18 cellular contexts compared by ENCODE assay signal in the genomic region with DNA sequence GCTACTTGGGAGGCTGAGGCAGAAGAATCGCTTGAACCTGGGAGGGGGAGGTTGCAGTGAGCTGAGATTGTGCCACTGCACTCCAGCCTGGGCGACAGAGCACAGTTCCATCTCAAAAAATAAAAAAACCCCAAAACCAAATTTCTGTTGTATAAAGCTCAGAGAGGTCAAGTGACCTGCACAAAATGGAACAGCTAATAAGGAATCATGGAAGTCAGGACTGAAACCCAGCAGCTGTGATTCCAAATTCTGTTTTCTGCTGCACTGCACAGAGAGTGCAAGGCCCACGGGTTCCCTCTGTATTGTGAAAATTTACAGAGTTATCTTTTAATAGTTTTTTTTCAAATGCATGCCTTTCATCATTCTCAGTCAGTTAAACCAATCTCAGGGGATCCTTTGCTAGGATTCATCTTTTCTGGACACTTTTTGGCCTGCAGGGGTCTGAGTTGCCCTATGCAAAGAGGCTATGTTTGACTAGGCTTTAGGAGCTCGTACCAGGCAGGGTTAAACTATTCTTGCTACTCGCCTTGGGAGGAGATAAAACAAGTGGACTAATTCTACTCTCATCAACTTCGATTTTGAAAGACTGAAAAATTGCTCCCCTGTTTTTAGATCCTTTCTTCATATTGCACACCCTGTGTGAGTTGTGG. TPM values are rescaled to one million over a fixed set of nuclear protein-coding genes. Genes with fewer than 3 reads are reported as not detected.
DNase-seq lines count a peak whose midpoint lies in the region; ATAC-seq and TF ChIP-seq lines count a peak whose summit lies in the region.
"Had no signal": no experiment of that assay in that cellular context is flagged by ENCODE, and none has a peak within 500 bp of the region (broad histone marks: within the 10 kb centered on the region; RNA-seq: fewer than 3 reads in every experiment).

No MANE protein-coding gene starts in this region.

- no peak overlapping the region for H3K27ac Mint-ChIP-seq in neural progenitor cell
- H3K27ac Mint-ChIP-seq: B cell; CD8-positive, alpha-beta memory T cell had no signal

- H3K4me3 ChIP-seq in AG10803 (ENCODE audit: low read length) (no peak overlapping the region), astrocyte of the cerebellum (ENCODE audit: low read depth, low read length) (no peak overlapping the region), foreskin fibroblast (ENCODE audit: low read depth in 1 of 2, low read length in 2 of 2) (no peak overlapping the region), neural progenitor cell (no peak overlapping the region)
- H3K4me3 ChIP-seq: Peyer's patch had no signal

- H3K9ac ChIP-seq in neural progenitor cell = no peak overlapping the region

- H3K4me2 ChIP-seq in neural progenitor cell = no peak overlapping the region

- H3K36me3 Mint-ChIP-seq in neural progenitor cell = peaks cover 5% of the 10 kb centered on the region

- H4K20me1 ChIP-seq in neural progenitor cell (ENCODE audit: low read depth) = no peaks in the 10 kb centered on the region

- no peaks in the 10 kb centered on the region for H3K79me2 ChIP-seq in neural progenitor cell (ENCODE audit: low read depth)

- H3K4me1 ChIP-seq in neural progenitor cell = no peaks in the 10 kb centered on the region
- H3K4me1 ChIP-seq: Peyer's patch had no signal

- no peaks in the 10 kb centered on the region for H3K9me3 ChIP-seq in neural progenitor cell (ENCODE audit: low read depth)

- no peaks in the 10 kb centered on the region for H3K27me3 ChIP-seq in neural progenitor cell
- H3K27me3 ChIP-seq: Peyer's patch had no signal

- H3K9me3 Mint-ChIP-seq in neural progenitor cell = peaks cover 5% of the 10 kb centered on the region

- H3F3A ChIP-seq in neural progenitor cell (ENCODE audit: low read depth) = no peaks in the 10 kb centered on the region

- DNase-seq in AG10803 (ENCODE audit: low read depth) (no peak), NAMALWA (ENCODE audit: low spot score) (peak; percentile 40), astrocyte of the cerebellum (ENCODE audit: low read depth) (no peak), foreskin fibroblast (no peak), NCI-H1436 treated with DMSO at 0.1 percent for 48 hours (lab: John Stamatoyannopoulos, UW) (no peak), neural progenitor cell (ENCODE audit: low spot score) (no peak)
- DNase-seq: CD8-positive, alpha-beta memory T cell; DND-41; GDM1; NCI-H1436; NCI-H2081; NCI-H226; NCI-H526 treated with DMSO at 0.1 percent for 48 hours; Peyer's patch; SIG-M5 had no signal

- H3K4me3 Mint-ChIP-seq in neural progenitor cell = no peak overlapping the region
- H3K4me3 Mint-ChIP-seq: B cell; CD8-positive, alpha-beta memory T cell had no signal

- H3K27me3 Mint-ChIP-seq in neural progenitor cell (ENCODE audit: insufficient read depth, low read depth) = peaks cover 2% of the 10 kb centered on the region
- H3K27me3 Mint-ChIP-seq: B cell; CD8-positive, alpha-beta memory T cell had no signal

- in situ Hi-C loops in astrocyte of the cerebellum (cut with HindIII; ENCODE audit: low sequenced_read_pairs) = no loop called here

- H3K4me1 Mint-ChIP-seq in neural progenitor cell = no peaks in the 10 kb centered on the region
- H3K4me1 Mint-ChIP-seq: B cell; CD8-positive, alpha-beta memory T cell had no signal

- TF ChIP-seq CTCF in AG10803 (conservative IDR thresholded peaks at IDR 0.05; ENCODE audit: low read length) = 0 out of 2 replicates have a peak, but pooled peaks have one; percentile 14
- peak; percentile 10 for TF ChIP-seq CTCF in astrocyte of the cerebellum (IDR thresholded peaks at IDR 0.05; ENCODE audit: low read depth, low read length, missing control alignments)
- peak; percentile 5 for TF ChIP-seq CTCF in foreskin fibroblast (IDR thresholded peaks at IDR 0.05; ENCODE audit: low read depth, low read length)
- no peak for TF ChIP-seq CTCF in neural progenitor cell (IDR thresholded peaks at IDR 0.05)

- H2AFZ ChIP-seq in neural progenitor cell (replicated peaks) = no peak overlapping the region

- H3K27ac ChIP-seq in neural progenitor cell = no peak overlapping the region
- H3K27ac ChIP-seq: Peyer's patch had no signal

- ATAC-seq in HG03342 (IDR thresholded peaks at IDR 0.05; ENCODE audit: unreplicated experiment) (no peak), GM19023 (IDR thresholded peaks at IDR 0.05; ENCODE audit: unreplicated experiment) (no peak)

- H3K36me3 ChIP-seq in neural progenitor cell = no peaks in the 10 kb centered on the region
- H3K36me3 ChIP-seq: Peyer's patch had no signal

RNA-seq across cellular contexts. Expression of a gene that starts 26.1 kb away (rescaled TPM):
- total RNA-seq in neural progenitor cell (ENCODE audit: low replicate concordance) = 16.6 and 22.9 TPM in 2 replicates

RNA-seq across cellular contexts. Expression of a gene that starts 45.7 kb away (rescaled TPM):
- total RNA-seq in neural progenitor cell (ENCODE audit: low replicate concordance) = 2.5 TPM in 2 replicates

RNA-seq across cellular contexts. Expression of a gene that starts 50.2 kb away (rescaled TPM):
- total RNA-seq in neural progenitor cell (ENCODE audit: low replicate concordance) = 5.4 and 12.2 TPM in 2 replicates
